ENCODE assay signal across 1 cellular context in the genomic region with DNA sequence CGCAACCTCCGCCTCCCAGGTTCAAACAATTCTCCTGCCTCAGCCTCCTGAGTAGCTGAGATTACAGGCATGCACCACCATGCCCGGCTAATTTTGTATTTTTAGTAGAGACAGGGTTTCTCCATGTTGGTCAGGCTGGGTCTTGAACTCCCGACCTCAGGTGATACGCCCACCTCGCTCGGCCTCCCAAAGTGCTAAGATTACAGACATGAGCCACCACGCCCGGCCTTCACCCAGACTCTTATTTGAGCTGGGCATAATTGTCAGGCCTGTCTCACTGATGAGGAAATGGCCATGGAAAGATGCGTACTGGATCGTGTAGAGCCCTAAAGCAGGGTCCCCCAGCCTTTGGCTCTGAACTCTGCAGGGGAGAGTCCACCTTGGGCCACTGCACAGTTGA. TPM values are rescaled to one million over a fixed set of nuclear protein-coding genes. Genes with fewer than 3 reads are reported as not detected.
"Had no signal": no experiment of that assay in that cellular context is flagged by ENCODE, and none has a peak within 500 bp of the region (broad histone marks: within the 10 kb centered on the region; RNA-seq: fewer than 3 reads in every experiment).

No MANE protein-coding gene starts in this region.

RNA-seq across cellular contexts. Expression of gene FBLN2, which starts 49.7 kb away (rescaled TPM):
- polyA plus RNA-seq: naive thymus-derived CD4-positive, alpha-beta T cell had no signal
